ENCODE assay signal across 8 cellular contexts in genomic region chr15:75349351-75349669, GRCh38. TPM values are rescaled to one million over a fixed set of nuclear protein-coding genes. Genes with fewer than 3 reads are reported as not detected.
DNase-seq lines count a peak whose midpoint lies in the region; ATAC-seq, FAIRE-seq and TF ChIP-seq lines count a peak whose summit lies in the region.
"Not testable (repeated sequence)": the region's sequence is repeated elsewhere in the genome, so short reads cannot be mapped to it uniquely, and the experiment has no call there.

No MANE protein-coding gene starts in this region.

- H3K36me3 Mint-ChIP-seq in CD4-positive, alpha-beta memory T cell; T-cell; immature natural killer cell; neural crest cell (ENCODE audit: low read depth): not testable (repeated sequence)
- H3K36me3 Mint-ChIP-seq in activated CD8-positive, alpha-beta memory T cell treated with anti-CD3 and anti-CD28 coated beads, Interleukin-2, amount 10 ng/mL, durations not matched to agents 7 days and 5 days: peaks cover 43% of the 10 kb centered on the region
- peaks cover 16% of the 10 kb centered on the region for H3K36me3 Mint-ChIP-seq in stimulated activated naive CD8-positive, alpha-beta T cell treated with anti-CD3 and anti-CD28 coated beads, Interleukin-15, Interleukin-2, amounts not matched to agents 100 ng/mL and 50 ng/mL, for 24 hours (ENCODE audit: low read depth)

- TF ChIP-seq POLR2A in GM12878 (IDR thresholded peaks at IDR 0.05; ENCODE audit: low read depth, low read length): not testable (repeated sequence)

- not testable (repeated sequence) for BruUV-seq in GM12878 (replicated peaks; lab: Mats Ljungman, UMichigan)

- H3K27me3 ChIP-seq in CD4-positive, alpha-beta memory T cell (ENCODE audit: insufficient read depth, low read length): not testable (repeated sequence)
- H3K27me3 ChIP-seq in HUES6 (ENCODE audit: control insufficient read depth, insufficient read depth, low read length) (peaks cover 40% of the 10 kb centered on the region), GM12878 (replicated peaks in 1 of 2; ENCODE audit: control insufficient read depth in 2 of 2, insufficient read depth in 2 of 2, low read length in 1 of 2) (peaks cover 4 to 11% of the 10 kb centered on the region in 2 experiments)

- not testable (repeated sequence) for H2AFZ ChIP-seq in GM12878 (ENCODE audit: control insufficient read depth, low read depth, low read length)

- H3K27ac ChIP-seq in CD4-positive, alpha-beta memory T cell (ENCODE audit: low read depth, low read length): peak overlapping the region; percentile 53
- not testable (repeated sequence) for H3K27ac ChIP-seq in HUES6 (ENCODE audit: low read depth, low read length); GM12878 (ENCODE audit: control insufficient read depth, insufficient read depth)

- peaks cover 0 to 30% (median 9%) of the 10 kb centered on the region in 8 donors for H3K9me3 Mint-ChIP-seq in CD4-positive, alpha-beta memory T cell
- peaks cover 5 to 12% (median 7%) of the 10 kb centered on the region in 3 donors for H3K9me3 Mint-ChIP-seq in T-cell
- H3K9me3 Mint-ChIP-seq in activated CD8-positive, alpha-beta memory T cell treated with anti-CD3 and anti-CD28 coated beads, Interleukin-2, amount 10 ng/mL, durations not matched to agents 7 days and 5 days (ENCODE audit: low read depth); neural crest cell; stimulated activated naive CD8-positive, alpha-beta T cell treated with anti-CD3 and anti-CD28 coated beads, Interleukin-15, Interleukin-2, amounts not matched to agents 100 ng/mL and 50 ng/mL, for 24 hours: not testable (repeated sequence)
- peaks cover 6 to 13% (median 8%) of the 10 kb centered on the region in 6 donors for H3K9me3 Mint-ChIP-seq in immature natural killer cell

- not testable (repeated sequence) for H3K79me2 ChIP-seq in GM12878 (ENCODE audit: control insufficient read depth, insufficient read depth, low read length)

- 93% methylated on average over 8 of the region's 8 CpGs for WGBS in GM12878 (ENCODE audit: insufficient coverage, insufficient replicate concordance, low lambda C conversion rate, missing lambda C conversion rate)

- not testable (repeated sequence) for H3K9me3 ChIP-seq in CD4-positive, alpha-beta memory T cell (ENCODE audit: control insufficient read depth in 1 of 2, low read length in 2 of 2); HUES6 (ENCODE audit: control insufficient read depth, insufficient read depth, low read depth, low read length)
- peaks cover 15% of the 10 kb centered on the region; the same call in 2 of the 3 replicates for H3K9me3 ChIP-seq in GM12878 (replicated peaks; ENCODE audit: control insufficient read depth, insufficient read depth, low read length)

- not testable (repeated sequence) for TF ChIP-seq CTCF in GM12878 (IDR thresholded peaks at IDR 0.05 in 2 of 3, conservative IDR thresholded peaks at IDR 0.05 in 1 of 3; ENCODE audit: control insufficient read depth in 2 of 3, extremely low read depth in 1 of 3, insufficient read depth in 1 of 3, low read depth in 3 of 3, low read length in 3 of 3); neural crest cell (conservative IDR thresholded peaks at IDR 0.05)

- H3K4me1 ChIP-seq in CD4-positive, alpha-beta memory T cell (ENCODE audit: insufficient read depth, low read length): peaks cover 36% of the 10 kb centered on the region
- H3K4me1 ChIP-seq in HUES6 (ENCODE audit: control insufficient read depth, insufficient read depth, low read length): not testable (repeated sequence)
- peaks cover 23% of the 10 kb centered on the region for H3K4me1 ChIP-seq in GM12878 (ENCODE audit: control insufficient read depth, insufficient read depth, low read length)

- not testable (repeated sequence) for TF ChIP-seq EP300 in GM12878 (IDR thresholded peaks at IDR 0.05; ENCODE audit: borderline replicate concordance in 1 of 2, control insufficient read depth in 1 of 2, low read depth in 2 of 2, low read length in 2 of 2)

- POLR2A ChIA-PET in CD4-positive, alpha-beta memory T cell (lab: Charles Lee; ENCODE audit: partially characterized antibody): interaction anchor here (1.2 to 10.1 kb wide), 6 partner anchors 14 to 298 kb away, joined by 3 to 148 read pairs (median 6); partner anchors contain the start of genes COMMD4 and MAN2C1
- POLR2A ChIA-PET in T-cell (lab: Charles Lee): not testable (repeated sequence)
- POLR2A ChIA-PET in GM12878 (lab: Charles Lee): interaction anchor here (0.9 kb wide), 1 partner anchor 19 kb away, joined by 3 read pairs; the partner anchor contains the start of gene MAN2C1

- peaks cover 14 to 38% (median 27%) of the 10 kb centered on the region in 4 donors for H3K4me1 Mint-ChIP-seq in CD4-positive, alpha-beta memory T cell
- H3K4me1 Mint-ChIP-seq in T-cell (peaks cover 30 to 40% (median 31%) of the 10 kb centered on the region in 3 donors), immature natural killer cell (peaks cover 38 to 51% of the 10 kb centered on the region in 2 donors), neural crest cell (peaks cover 11% of the 10 kb centered on the region)
- H3K4me1 Mint-ChIP-seq in activated CD8-positive, alpha-beta memory T cell treated with anti-CD3 and anti-CD28 coated beads, Interleukin-2, amount 10 ng/mL, durations not matched to agents 7 days and 5 days: peaks cover 31% of the 10 kb centered on the region
- H3K4me1 Mint-ChIP-seq in stimulated activated naive CD8-positive, alpha-beta T cell treated with anti-CD3 and anti-CD28 coated beads, Interleukin-15, Interleukin-2, amounts not matched to agents 100 ng/mL and 50 ng/mL, for 24 hours (ENCODE audit: low read depth): peaks cover 36% of the 10 kb centered on the region

- not testable (repeated sequence) for H3K4me2 ChIP-seq in GM12878 (ENCODE audit: control insufficient read depth, insufficient read depth)

- FAIRE-seq in GM12878 (lab: Jason Lieb, UNC): not testable (repeated sequence)

- TF ChIP-seq RAD21 in GM12878 (IDR thresholded peaks at IDR 0.05; ENCODE audit: insufficient read depth, low read depth, low read length): not testable (repeated sequence)

- H3K4me3 ChIP-seq in CD4-positive, alpha-beta memory T cell (ENCODE audit: low read length in 2 of 2): peak overlapping the region in 1 of 2 donors; percentile 11
- H3K4me3 ChIP-seq in HUES6 (ENCODE audit: low read depth, low read length) (peak overlapping the region; percentile 91; the same call in 1 of the 2 replicates), GM12878 (peak overlapping the region; percentile 2; the same call in 1 of the 2 replicates)

- H3K27ac Mint-ChIP-seq in CD4-positive, alpha-beta memory T cell: peak overlapping the region; percentile 91 to 100 (median 100)
- peak overlapping the region; percentile 94 to 96 for H3K27ac Mint-ChIP-seq in T-cell
- H3K27ac Mint-ChIP-seq in activated CD8-positive, alpha-beta memory T cell treated with anti-CD3 and anti-CD28 coated beads, Interleukin-2, amount 10 ng/mL, durations not matched to agents 7 days and 5 days: peak overlapping the region; percentile 98
- H3K27ac Mint-ChIP-seq in immature natural killer cell: peak overlapping the region; percentile 98 to 100 (median 100)
- not testable (repeated sequence) for H3K27ac Mint-ChIP-seq in neural crest cell (ENCODE audit: unreplicated experiment); stimulated activated naive CD8-positive, alpha-beta T cell treated with anti-CD3 and anti-CD28 coated beads, Interleukin-15, Interleukin-2, amounts not matched to agents 100 ng/mL and 50 ng/mL, for 24 hours

- DNase-seq in CD4-positive, alpha-beta memory T cell; T-cell; activated CD8-positive, alpha-beta memory T cell treated with anti-CD3 and anti-CD28 coated beads, Interleukin-2, amount 10 ng/mL, durations not matched to agents 7 days and 5 days; GM12878 (ENCODE audit: low read depth, low spot score); immature natural killer cell; neural crest cell (ENCODE audit: low read depth, low spot score): not testable (repeated sequence)

- H3K27me3 Mint-ChIP-seq in CD4-positive, alpha-beta memory T cell; T-cell; stimulated activated naive CD8-positive, alpha-beta T cell treated with anti-CD3 and anti-CD28 coated beads, Interleukin-15, Interleukin-2, amounts not matched to agents 100 ng/mL and 50 ng/mL, for 24 hours: not testable (repeated sequence)
- H3K27me3 Mint-ChIP-seq in activated CD8-positive, alpha-beta memory T cell treated with anti-CD3 and anti-CD28 coated beads, Interleukin-2, amount 10 ng/mL, durations not matched to agents 7 days and 5 days: peaks cover 24% of the 10 kb centered on the region
- H3K27me3 Mint-ChIP-seq in immature natural killer cell (ENCODE audit: low read depth in 3 of 3): peaks cover 26 to 35% (median 30%) of the 10 kb centered on the region in 3 donors
- H3K27me3 Mint-ChIP-seq in neural crest cell (ENCODE audit: low read depth): peaks cover 26% of the 10 kb centered on the region

- intact Hi-C loops in CD4-positive, alpha-beta memory T cell (cut with micrococcal nuclease); GM12878 (cut with micrococcal nuclease; ENCODE audit: unreplicated experiment): not testable (repeated sequence)

- ATAC-seq in T-cell (replicated peaks in 1 of 4); activated CD8-positive, alpha-beta memory T cell treated with anti-CD3 and anti-CD28 coated beads, Interleukin-2, amount 10 ng/mL, durations not matched to agents 7 days and 5 days; GM12878: not testable (repeated sequence)

- H3K4me3 Mint-ChIP-seq in CD4-positive, alpha-beta memory T cell: peak overlapping the region; percentile 9 to 83 (median 66)
- H3K4me3 Mint-ChIP-seq in T-cell (peak overlapping the region; percentile 52 to 90 (median 66)), immature natural killer cell (peak overlapping the region; percentile 79 to 87 (median 86)), neural crest cell (peak overlapping the region; percentile 74)
- H3K4me3 Mint-ChIP-seq in activated CD8-positive, alpha-beta memory T cell treated with anti-CD3 and anti-CD28 coated beads, Interleukin-2, amount 10 ng/mL, durations not matched to agents 7 days and 5 days: not testable (repeated sequence)
- H3K4me3 Mint-ChIP-seq in stimulated activated naive CD8-positive, alpha-beta T cell treated with anti-CD3 and anti-CD28 coated beads, Interleukin-15, Interleukin-2, amounts not matched to agents 100 ng/mL and 50 ng/mL, for 24 hours: peak overlapping the region; percentile 52

- not testable (repeated sequence) for H4K20me1 ChIP-seq in GM12878 (ENCODE audit: control insufficient read depth, insufficient read depth)

- not testable (repeated sequence) for H3K36me3 ChIP-seq in CD4-positive, alpha-beta memory T cell (ENCODE audit: insufficient read depth, low read length); GM12878 (ENCODE audit: control insufficient read depth in 2 of 2, insufficient read depth in 2 of 2, low read length in 1 of 2)
- H3K36me3 ChIP-seq in HUES6 (ENCODE audit: control insufficient read depth, insufficient read depth, low read length): 0 out of 2 replicates have a peak, but pooled peaks cover 10% of the 10 kb centered on the region

- CTCF ChIA-PET in CD4-positive, alpha-beta memory T cell (lab: Charles Lee; ENCODE audit: partially characterized antibody): interaction anchor here (1.4 kb wide), 1 partner anchor 18 kb away, joined by 8 read pairs; the partner anchor contains the start of gene MAN2C1
- CTCF ChIA-PET in T-cell (lab: Charles Lee); activated CD8-positive, alpha-beta memory T cell treated with anti-CD3 and anti-CD28 coated beads, Interleukin-2, amount 10 ng/mL, durations not matched to agents 7 days and 5 days (lab: Charles Lee); GM12878 (lab: Yijun Ruan, JAX): not testable (repeated sequence)

- SMC1A ChIA-PET in GM12878 (lab: Charles Lee; ENCODE audit: uncharacterized antibody, unreplicated experiment): interaction anchor here (0.7 kb wide), 1 partner anchor 14 kb away, joined by 3 read pairs; no protein-coding TSS in a partner anchor

- RAD21 ChIA-PET in GM12878 (lab: Charles Lee; ENCODE audit: unreplicated experiment): not testable (repeated sequence)

- not testable (repeated sequence) for H3K9ac ChIP-seq in HUES6 (ENCODE audit: low read length); GM12878 (ENCODE audit: control insufficient read depth, insufficient read depth, low read length)

- in situ Hi-C loops in GM12878 (cut with MboI): not testable (repeated sequence)

RNA-seq across cellular contexts. Expression of gene NEIL1, which starts 2.5 kb away (rescaled TPM):
- total RNA-seq in CD4-positive, alpha-beta memory T cell: 10 to 100 TPM; 13.0 to 16.4 TPM
- polyA plus RNA-seq in CD4-positive, alpha-beta memory T cell: 1 to 10 TPM; 1.5 to 2.6 TPM
- total RNA-seq in T-cell: 10 to 100 TPM; 11.9 to 35.0 (median 15.1) TPM
- total RNA-seq in activated CD8-positive, alpha-beta memory T cell treated with anti-CD3 and anti-CD28 coated beads, Interleukin-2, amount 10 ng/mL, durations not matched to agents 7 days and 5 days: 1 to 10 TPM; 1.0 to 1.9 TPM
- total RNA-seq in GM12878 (2013; cell fraction: nucleolus; rRNA removed): 3.4 and 5.6 TPM in 2 replicates
- 0.71 and 0.73 TPM in 2 replicates for total RNA-seq in GM12878 (2014; rRNA removed)
- 0.58 and 0.92 TPM in 2 replicates for total RNA-seq in GM12878 (2014; rRNA removed; fragmentation: Illumina TruSeq; extraction: Trizol)
- total RNA-seq in GM12878 (2021): 0.96 and 1.5 TPM in 2 replicates
- 10.3 TPM for polyA plus RNA-seq in GM12878 (2011; ENCODE audit: low read depth)
- 0.04 and 0.23 TPM in 2 replicates for polyA plus RNA-seq in GM12878 (2011; rRNA removed)
- 0.16 and 0.17 TPM in 2 replicates for polyA plus RNA-seq in GM12878 (2011; cell fraction: cytosol; rRNA removed)
- 1.0 and 2.4 TPM in 2 replicates for polyA plus RNA-seq in GM12878 (2011; cell fraction: nucleus; rRNA removed)
- polyA plus RNA-seq in GM12878 (2012): 9.5 and 12.7 TPM in 2 replicates
- polyA plus RNA-seq in GM12878 (2014; fragmentation: Illumina TruSeq; extraction: Trizol): 0.37 and 1.3 TPM in 2 replicates
- polyA plus RNA-seq in GM12878 (2014; fragmentation: Nextera tagmentation; extraction: Ambion mirVana): under 1 TPM; 0.10 to 0.37 TPM
- 1.8 and 2.5 TPM in 2 replicates for polyA plus RNA-seq in GM12878 (2014; rRNA removed)
- polyA plus RNA-seq in GM12878 (2016; fragmentation: Nextera tagmentation; extraction: Ambion mirVana): 1 to 10 TPM; 1.2 to 2.3 TPM
- polyA minus RNA-seq in GM12878 (2011; rRNA and poly(A)+ RNA removed): 0.36 TPM in 1 of 2 replicates, not detected in the other
- polyA minus RNA-seq in GM12878 (2011; cell fraction: cytosol; rRNA and poly(A)+ RNA removed): not detected in 2 replicates
- polyA minus RNA-seq in GM12878 (2011; cell fraction: nucleus; rRNA and poly(A)+ RNA removed): 0.85 TPM in 1 of 2 replicates, not detected in the other
- 10 to 100 TPM; 20.7 to 23.8 (median 22.4) TPM for polyA plus RNA-seq in immature natural killer cell
- total RNA-seq in neural crest cell: 18.4 and 20.4 TPM in 2 replicates

RNA-seq across cellular contexts. Expression of gene COMMD4, which starts 13.4 kb away (rescaled TPM):
- total RNA-seq in CD4-positive, alpha-beta memory T cell: 10 to 100 TPM; 33.9 to 36.4 TPM
- polyA plus RNA-seq in CD4-positive, alpha-beta memory T cell: 10 to 100 TPM; 41.0 to 45.6 TPM
- 10 to 100 TPM; 25.0 to 38.7 (median 34.2) TPM for total RNA-seq in T-cell
- 10 to 100 TPM; 76.6 to 80.7 TPM for total RNA-seq in activated CD8-positive, alpha-beta memory T cell treated with anti-CD3 and anti-CD28 coated beads, Interleukin-2, amount 10 ng/mL, durations not matched to agents 7 days and 5 days
- total RNA-seq in GM12878 (2013; cell fraction: nucleolus; rRNA removed): 17.9 and 18.5 TPM in 2 replicates
- 110 and 113 TPM in 2 replicates for total RNA-seq in GM12878 (2014; rRNA removed)
- total RNA-seq in GM12878 (2014; rRNA removed; fragmentation: Illumina TruSeq; extraction: Trizol): 46.1 and 48.4 TPM in 2 replicates
- total RNA-seq in GM12878 (2021): 86.3 and 98.9 TPM in 2 replicates
- 30.1 TPM for polyA plus RNA-seq in GM12878 (2011; ENCODE audit: low read depth)
- polyA plus RNA-seq in GM12878 (2011; rRNA removed): 32.0 and 53.2 TPM in 2 replicates
- polyA plus RNA-seq in GM12878 (2011; cell fraction: cytosol; rRNA removed): 129 and 166 TPM in 2 replicates
- 127 and 161 TPM in 2 replicates for polyA plus RNA-seq in GM12878 (2011; cell fraction: nucleus; rRNA removed)
- 64.3 and 67.6 TPM in 2 replicates for polyA plus RNA-seq in GM12878 (2012)
- polyA plus RNA-seq in GM12878 (2014; fragmentation: Illumina TruSeq; extraction: Trizol): 18.5 and 34.3 TPM in 2 replicates
- polyA plus RNA-seq in GM12878 (2014; fragmentation: Nextera tagmentation; extraction: Ambion mirVana): 10 to 100 TPM; 14.5 to 38.4 TPM
- 97.4 and 111 TPM in 2 replicates for polyA plus RNA-seq in GM12878 (2014; rRNA removed)
- 100 to 1,000 TPM; 115 to 118 TPM for polyA plus RNA-seq in GM12878 (2016; fragmentation: Nextera tagmentation; extraction: Ambion mirVana)
- polyA minus RNA-seq in GM12878 (2011; rRNA and poly(A)+ RNA removed): 19.5 and 56.0 TPM in 2 replicates
- polyA minus RNA-seq in GM12878 (2011; cell fraction: cytosol; rRNA and poly(A)+ RNA removed): 14.7 and 26.7 TPM in 2 replicates
- 11.8 and 14.3 TPM in 2 replicates for polyA minus RNA-seq in GM12878 (2011; cell fraction: nucleus; rRNA and poly(A)+ RNA removed)
- polyA plus RNA-seq in immature natural killer cell: 100 to 1,000 TPM in 1 of 3 donors, 10 to 100 TPM in 2; 83.4 to 103 (median 94.4) TPM
- 156 and 161 TPM in 2 replicates for total RNA-seq in neural crest cell

RNA-seq across cellular contexts. Expression of gene MAN2C1, which starts 19.1 kb away (rescaled TPM):
- total RNA-seq in CD4-positive, alpha-beta memory T cell: 100 to 1,000 TPM; 448 to 449 TPM
- polyA plus RNA-seq in CD4-positive, alpha-beta memory T cell: 10 to 100 TPM; 32.2 to 38.0 TPM
- total RNA-seq in T-cell: 100 to 1,000 TPM; 357 to 529 (median 447) TPM
- 100 to 1,000 TPM; 143 to 170 TPM for total RNA-seq in activated CD8-positive, alpha-beta memory T cell treated with anti-CD3 and anti-CD28 coated beads, Interleukin-2, amount 10 ng/mL, durations not matched to agents 7 days and 5 days
- total RNA-seq in GM12878 (2013; cell fraction: nucleolus; rRNA removed): 567 and 636 TPM in 2 replicates
- 54.8 and 65.0 TPM in 2 replicates for total RNA-seq in GM12878 (2014; rRNA removed)
- 26.9 and 29.2 TPM in 2 replicates for total RNA-seq in GM12878 (2014; rRNA removed; fragmentation: Illumina TruSeq; extraction: Trizol)
- total RNA-seq in GM12878 (2021): 102 and 111 TPM in 2 replicates
- polyA plus RNA-seq in GM12878 (2011; ENCODE audit: low read depth): 56.1 TPM
- 20.9 and 32.5 TPM in 2 replicates for polyA plus RNA-seq in GM12878 (2011; rRNA removed)
- 36.8 and 47.4 TPM in 2 replicates for polyA plus RNA-seq in GM12878 (2011; cell fraction: cytosol; rRNA removed)
- 649 and 670 TPM in 2 replicates for polyA plus RNA-seq in GM12878 (2011; cell fraction: nucleus; rRNA removed)
- 114 and 120 TPM in 2 replicates for polyA plus RNA-seq in GM12878 (2012)
- polyA plus RNA-seq in GM12878 (2014; fragmentation: Illumina TruSeq; extraction: Trizol): 17.6 and 32.0 TPM in 2 replicates
- 1 to 10 TPM; 1.4 to 4.6 TPM for polyA plus RNA-seq in GM12878 (2014; fragmentation: Nextera tagmentation; extraction: Ambion mirVana)
- 107 and 110 TPM in 2 replicates for polyA plus RNA-seq in GM12878 (2014; rRNA removed)
- polyA plus RNA-seq in GM12878 (2016; fragmentation: Nextera tagmentation; extraction: Ambion mirVana): 10 to 100 TPM; 51.9 to 66.2 TPM
- polyA minus RNA-seq in GM12878 (2011; rRNA and poly(A)+ RNA removed): 35.4 and 73.6 TPM in 2 replicates
- polyA minus RNA-seq in GM12878 (2011; cell fraction: cytosol; rRNA and poly(A)+ RNA removed): 23.2 and 32.6 TPM in 2 replicates
- 120 and 170 TPM in 2 replicates for polyA minus RNA-seq in GM12878 (2011; cell fraction: nucleus; rRNA and poly(A)+ RNA removed)
- 10 to 100 TPM; 25.6 to 50.8 (median 30.1) TPM for polyA plus RNA-seq in immature natural killer cell
- 209 and 222 TPM in 2 replicates for total RNA-seq in neural crest cell
